8 cellular contexts compared by ENCODE assay signal in genomic region chr17:30116661-30117547, GRCh38. TPM values are rescaled to one million over a fixed set of nuclear protein-coding genes. Genes with fewer than 3 reads are reported as not detected.
A peak's percentile ranks its signal among the peaks of the same experiment; 100 is the strongest.
DNase-seq lines count a peak whose midpoint lies in the region; ATAC-seq lines count a peak whose summit lies in the region.

TSS of gene NSRP1 (plus strand) at chr17:30116816. CDS start at chr17:30116844, 28 bp downstream.

- H3K4me1 Mint-ChIP-seq in IgD-negative memory B cell, result peaks cover 21 to 37% (median 27%) of the 10 kb centered on the region in 3 donors

- peak within 1 kb of the TSS; percentile 84 to 99 (median 98) for H3K27ac Mint-ChIP-seq in IgD-negative memory B cell

- DNase-seq in Caki2 (ENCODE audit: low read depth), result peak; percentile 92
- DNase-seq in OCI-M1 (lab: John Stamatoyannopoulos, UW), result peak; percentile 96
- DNase-seq in activated T-cell treated with anti-CD3 and anti-CD28 coated beads for 1 hour (ENCODE audit: low read depth), result peak; percentile 86
- peak; percentile 91 for DNase-seq in epidermal melanocyte (ENCODE audit: insufficient read length, low spot score)
- DNase-seq in midbrain (lab: John Stamatoyannopoulos, UW), result peak; percentile 90
- DNase-seq in stimulated activated CD8-positive, alpha-beta memory T cell treated with anti-CD3 and anti-CD28 coated beads, Interleukin-15, amount 100 ng/mL, for 48 hours (ENCODE audit: low read depth in 2 of 2), result peak; percentile 90 to 92

- H3K4me3 Mint-ChIP-seq in IgD-negative memory B cell, result peak within 1 kb of the TSS; percentile 92 to 99 (median 95)

- in situ Hi-C loops in Caki2 (cut with HindIII; ENCODE audit: low pct_unique_long_range_greater_than_20kb, low sequenced_read_pairs), result no loop called here

- no peaks in the 10 kb centered on the region for H3K9me3 Mint-ChIP-seq in IgD-negative memory B cell

- H3K27me3 Mint-ChIP-seq in IgD-negative memory B cell, result no peaks in the 10 kb centered on the region

- peaks cover 6% of the 10 kb centered on the region for H3K36me3 Mint-ChIP-seq in IgD-negative memory B cell

- ATAC-seq in GM21447 (IDR thresholded peaks at IDR 0.05; ENCODE audit: unreplicated experiment), result peak; percentile 87

RNA-seq across cellular contexts. Expression of gene NSRP1, which starts in this region (rescaled TPM):
- 0.67 and 1.9 TPM in 2 replicates for total RNA-seq in Caki2 (2014; rRNA removed; shearing (Covaris generic); ENCODE audit: low replicate concordance)
- 40.8 TPM for polyA plus RNA-seq in IgD-negative memory B cell

Comparison
In these comparisons a context has a peak if more than half of its experiments do, and no peak if none do; other contexts are left out.
1. Peak in every context shown above with its lines: DNase-seq and ATAC-seq.